ENCODE assay signal across 13 cellular contexts in the genomic region with DNA sequence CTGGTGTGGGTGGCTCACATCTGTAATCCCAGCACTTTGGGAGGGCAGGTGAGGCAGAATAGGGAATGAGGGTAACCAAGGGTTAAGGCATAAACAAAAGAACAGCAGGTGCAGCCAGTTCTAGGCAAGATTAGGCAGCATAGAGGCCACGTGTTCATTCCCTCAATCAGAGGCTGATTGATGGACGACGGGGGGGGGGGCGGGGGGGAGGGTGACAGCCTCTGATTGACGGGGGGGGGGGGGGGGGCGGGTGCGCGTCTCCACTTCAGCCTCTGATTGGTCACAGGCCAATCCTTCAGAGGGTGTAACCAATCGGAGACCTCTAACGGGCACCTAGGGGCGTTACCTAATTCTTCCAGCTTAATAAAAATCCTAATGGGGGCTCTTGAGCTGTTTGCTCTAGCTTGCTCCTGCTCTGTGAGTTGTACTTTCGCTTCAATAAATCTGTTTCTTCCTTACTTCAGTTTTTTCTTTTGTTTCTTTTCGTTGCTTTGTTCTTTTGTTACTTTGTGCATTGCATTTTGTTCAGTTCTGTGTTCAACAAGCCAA. TPM values are rescaled to one million over a fixed set of nuclear protein-coding genes. Genes with fewer than 3 reads are reported as not detected.
DNase-seq lines count a peak whose midpoint lies in the region; TF ChIP-seq lines count a peak whose summit lies in the region.
"Not testable (repeated sequence)": the region's sequence is repeated elsewhere in the genome, so short reads cannot be mapped to it uniquely, and the experiment has no call there.
"Had no signal": no experiment of that assay in that cellular context is flagged by ENCODE, and none has a peak within 500 bp of the region (broad histone marks: within the 10 kb centered on the region; RNA-seq: fewer than 3 reads in every experiment).

No MANE protein-coding gene starts in this region.

- H3K27me3 Mint-ChIP-seq in Caco-2 (ENCODE audit: insufficient read depth, unreplicated experiment); T-helper 1 cell treated with Interleukin-12 subunit alpha and Interleukin-12 subunit beta and Interleukin-4 antibody, amounts not matched to agents 30 μg/mL and 1 μg/mL, for 36 hours (ENCODE audit: low read depth); activated T-helper 2 cell treated with anti-CD3 and anti-CD28 coated beads, Interferon-gamma antibody, Interleukin-2, Interleukin-4, amounts not matched to agents 10 μg/mL and 5 μg/mL and 100 μg/mL, durations not matched to agents 14 hours and 24 hours and 36 hours (ENCODE audit: low read depth); endodermal cell (ENCODE audit: insufficient read depth): not testable (repeated sequence)

- H3K4me3 Mint-ChIP-seq in Caco-2 (ENCODE audit: unreplicated experiment), result peak overlapping the region; percentile 78
- peak overlapping the region; percentile 48 for H3K4me3 Mint-ChIP-seq in T-helper 1 cell treated with Interleukin-12 subunit alpha and Interleukin-12 subunit beta and Interleukin-4 antibody, amounts not matched to agents 30 μg/mL and 1 μg/mL, for 36 hours
- peak overlapping the region; percentile 56 for H3K4me3 Mint-ChIP-seq in activated T-helper 2 cell treated with anti-CD3 and anti-CD28 coated beads, Interferon-gamma antibody, Interleukin-2, Interleukin-4, amounts not matched to agents 10 μg/mL and 5 μg/mL and 100 μg/mL, durations not matched to agents 14 hours and 24 hours and 36 hours (ENCODE audit: low read depth)
- H3K4me3 Mint-ChIP-seq in endodermal cell, result peak overlapping the region; percentile 63

- H3K4me3 ChIP-seq in Caco-2 (ENCODE audit: low read depth, low read length), result peak overlapping the region; percentile 21
- H3K4me3 ChIP-seq in endodermal cell (ENCODE audit: low read length), result not testable (repeated sequence)

- POLR2A ChIA-PET in Caco-2 (lab: Charles Lee), result not testable (repeated sequence)

- CTCF ChIA-PET in Caco-2 (lab: Charles Lee), result not testable (repeated sequence)

- H3K36me3 ChIP-seq in Caco-2 (ENCODE audit: control insufficient read depth, insufficient read depth, low read length); endodermal cell (ENCODE audit: control insufficient read depth, insufficient read depth, low read length): not testable (repeated sequence)

- not testable (repeated sequence) for BruUV-seq in Caco-2 (replicated peaks; lab: Mats Ljungman, UMichigan)

- 72% methylated on average over 5 of the region's 13 CpGs; no CpG with 5 or more reads in 1 of the 2 experiments for WGBS in endodermal cell (ENCODE audit: insufficient coverage in 1 of 2, insufficient read length in 1 of 2), 2 experiments

- not testable (repeated sequence) for H3K9me3 ChIP-seq in Caco-2; endodermal cell (ENCODE audit: control insufficient read depth, low read length)

- H3K9me3 Mint-ChIP-seq in Caco-2 (ENCODE audit: unreplicated experiment); T-helper 1 cell treated with Interleukin-12 subunit alpha and Interleukin-12 subunit beta and Interleukin-4 antibody, amounts not matched to agents 30 μg/mL and 1 μg/mL, for 36 hours; activated T-helper 2 cell treated with anti-CD3 and anti-CD28 coated beads, Interferon-gamma antibody, Interleukin-2, Interleukin-4, amounts not matched to agents 10 μg/mL and 5 μg/mL and 100 μg/mL, durations not matched to agents 14 hours and 24 hours and 36 hours; endodermal cell: not testable (repeated sequence)

- H3K27ac Mint-ChIP-seq in Caco-2 (ENCODE audit: unreplicated experiment), result peak overlapping the region; percentile 70
- H3K27ac Mint-ChIP-seq in T-helper 1 cell treated with Interleukin-12 subunit alpha and Interleukin-12 subunit beta and Interleukin-4 antibody, amounts not matched to agents 30 μg/mL and 1 μg/mL, for 36 hours, result peak overlapping the region; percentile 63
- not testable (repeated sequence) for H3K27ac Mint-ChIP-seq in activated T-helper 2 cell treated with anti-CD3 and anti-CD28 coated beads, Interferon-gamma antibody, Interleukin-2, Interleukin-4, amounts not matched to agents 10 μg/mL and 5 μg/mL and 100 μg/mL, durations not matched to agents 14 hours and 24 hours and 36 hours
- peak overlapping the region; percentile 52 for H3K27ac Mint-ChIP-seq in endodermal cell

- DNase-seq in Caco-2 (peak in 1 of 2 experiments; percentile 21), NAMALWA (ENCODE audit: low spot score) (peak; percentile 19), NCI-H510A treated with DMSO at 0.1 percent for 48 hours (lab: John Stamatoyannopoulos, UW) (peak; percentile 15), endodermal cell (peak; percentile 70), midbrain (lab: John Stamatoyannopoulos, UW) (peak; percentile 38), retina (peak; percentile 12)
- DNase-seq in activated T-helper 2 cell treated with anti-CD3 and anti-CD28 coated beads, Interferon-gamma antibody, Interleukin-2, Interleukin-4, amounts not matched to agents 10 μg/mL and 5 μg/mL and 100 μg/mL, durations not matched to agents 14 hours and 24 hours and 36 hours (ENCODE audit: low spot score), result not testable (repeated sequence)

- TF ChIP-seq CTCF in Caco-2 (IDR thresholded peaks at IDR 0.05; ENCODE audit: insufficient read depth in 1 of 2, low read depth in 1 of 2, low read length in 1 of 2, severe bottlenecking in 1 of 2, unreplicated experiment in 1 of 2); endodermal cell (conservative IDR thresholded peaks at IDR 0.05): not testable (repeated sequence)

- peaks cover 10% of the 10 kb centered on the region for H3K36me3 Mint-ChIP-seq in Caco-2 (ENCODE audit: insufficient read depth, unreplicated experiment)
- H3K36me3 Mint-ChIP-seq in T-helper 1 cell treated with Interleukin-12 subunit alpha and Interleukin-12 subunit beta and Interleukin-4 antibody, amounts not matched to agents 30 μg/mL and 1 μg/mL, for 36 hours (ENCODE audit: low read depth); activated T-helper 2 cell treated with anti-CD3 and anti-CD28 coated beads, Interferon-gamma antibody, Interleukin-2, Interleukin-4, amounts not matched to agents 10 μg/mL and 5 μg/mL and 100 μg/mL, durations not matched to agents 14 hours and 24 hours and 36 hours (ENCODE audit: low read depth); endodermal cell (ENCODE audit: low read depth): not testable (repeated sequence)

- intact Hi-C loops in Caco-2 (cut with micrococcal nuclease; ENCODE audit: unreplicated experiment); activated T-helper 2 cell treated with anti-CD3 and anti-CD28 coated beads, Interferon-gamma antibody, Interleukin-2, Interleukin-4, amounts not matched to agents 10 μg/mL and 5 μg/mL and 100 μg/mL, durations not matched to agents 14 hours and 24 hours and 36 hours (cut with micrococcal nuclease): not testable (repeated sequence)

- H3K27me3 ChIP-seq in Caco-2 (replicated peaks; ENCODE audit: control insufficient read depth, insufficient read depth, low read length); endodermal cell (ENCODE audit: control insufficient read depth, insufficient read depth, low read length, poor library complexity, severe bottlenecking): not testable (repeated sequence)

- H3K9ac ChIP-seq in endodermal cell (ENCODE audit: extremely low read depth, low read length, poor library complexity, severe bottlenecking), result not testable (repeated sequence)

- H3K4me1 Mint-ChIP-seq in Caco-2 (ENCODE audit: low read depth, unreplicated experiment); T-helper 1 cell treated with Interleukin-12 subunit alpha and Interleukin-12 subunit beta and Interleukin-4 antibody, amounts not matched to agents 30 μg/mL and 1 μg/mL, for 36 hours (ENCODE audit: low read depth); activated T-helper 2 cell treated with anti-CD3 and anti-CD28 coated beads, Interferon-gamma antibody, Interleukin-2, Interleukin-4, amounts not matched to agents 10 μg/mL and 5 μg/mL and 100 μg/mL, durations not matched to agents 14 hours and 24 hours and 36 hours (ENCODE audit: low read depth); endodermal cell: not testable (repeated sequence)

- not testable (repeated sequence) for H3K4me1 ChIP-seq in Caco-2; endodermal cell (ENCODE audit: control insufficient read depth, insufficient read depth, low read length)

- not testable (repeated sequence) for H3K27ac ChIP-seq in endodermal cell (ENCODE audit: low read depth, low read length)

RNA-seq across cellular contexts. Expression of gene CCZ1, which starts 1.1 kb away (rescaled TPM):
- total RNA-seq in Caco-2 (2022) (65.2 and 76.4 TPM in 2 replicates), endodermal cell (100 to 1,000 TPM; 121 to 138 TPM)
- 102 and 112 TPM in 2 replicates for total RNA-seq in activated T-helper 2 cell treated with anti-CD3 and anti-CD28 coated beads, Interferon-gamma antibody, Interleukin-2, Interleukin-4, amounts not matched to agents 10 μg/mL and 5 μg/mL and 100 μg/mL, durations not matched to agents 14 hours and 24 hours and 36 hours
- 108 TPM for polyA plus RNA-seq in endodermal cell (2013, experiment 1 of 2)
- polyA plus RNA-seq in endodermal cell (2013, experiment 2 of 2), result 90.1 TPM

RNA-seq across cellular contexts. Expression of gene OCM, which starts 16.8 kb away (rescaled TPM):
- total RNA-seq in Caco-2 (2022) (not detected in 2 replicates), endodermal cell (not detected)
- total RNA-seq in activated T-helper 2 cell treated with anti-CD3 and anti-CD28 coated beads, Interferon-gamma antibody, Interleukin-2, Interleukin-4, amounts not matched to agents 10 μg/mL and 5 μg/mL and 100 μg/mL, durations not matched to agents 14 hours and 24 hours and 36 hours, result not detected in 2 replicates
- 0.36 TPM for polyA plus RNA-seq in endodermal cell (2013, experiment 1 of 2)
- not detected for polyA plus RNA-seq in endodermal cell (2013, experiment 2 of 2)
- total RNA-seq: esophagus squamous epithelium, kidney, mucosa of gallbladder, renal cortical epithelial cell had no signal
- polyA plus RNA-seq: AG04450 had no signal
